ENCODE assay signal across 8 cellular contexts in the genomic region with DNA sequence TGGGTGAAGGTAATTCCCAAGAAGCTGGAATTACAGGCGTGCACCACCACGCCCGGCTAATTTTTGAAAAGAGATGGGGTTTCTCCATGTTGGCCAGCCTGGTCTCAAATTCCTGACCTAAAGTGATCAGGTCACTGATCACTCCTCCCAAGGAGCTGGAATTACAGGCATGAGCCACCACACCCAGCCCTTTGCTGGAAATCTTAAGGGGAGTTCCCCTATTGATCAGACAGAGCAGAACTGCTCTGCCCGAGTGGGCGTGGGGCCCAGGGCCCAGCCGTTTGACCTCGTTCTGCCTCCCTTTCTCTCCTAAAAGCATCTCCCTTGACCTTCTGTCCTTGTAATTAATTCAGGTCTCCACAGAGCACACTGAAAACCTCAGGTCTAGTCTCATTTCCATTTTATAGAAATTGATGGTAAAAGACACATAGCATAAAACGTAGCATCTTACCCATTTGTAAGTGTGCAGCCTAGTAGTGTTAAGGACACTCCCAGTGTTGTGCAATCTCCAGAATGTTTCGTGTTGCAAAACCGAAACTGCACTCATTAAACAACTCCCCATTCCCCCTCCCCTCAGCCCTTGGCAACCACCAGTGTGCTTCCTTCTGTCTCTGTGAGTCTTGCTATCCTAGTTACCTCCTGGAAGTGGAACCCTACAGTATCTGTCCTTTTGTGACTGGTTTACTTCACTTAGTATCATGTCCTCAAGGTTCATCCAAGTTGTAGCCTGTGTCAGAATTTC.
A peak's percentile ranks its signal among the peaks of the same experiment; 100 is the strongest.
DNase-seq lines count a peak whose midpoint lies in the region; ATAC-seq lines count a peak whose summit lies in the region.

No MANE protein-coding gene starts in this region.

- H3K4me1 Mint-ChIP-seq in immature natural killer cell: peaks cover 72 to 79% of the 10 kb centered on the region in 2 donors

- H3K27me3 Mint-ChIP-seq in immature natural killer cell (ENCODE audit: low read depth in 3 of 3): no peaks in the 10 kb centered on the region

- H3K36me3 Mint-ChIP-seq in immature natural killer cell: no peaks in the 10 kb centered on the region

- peak overlapping the region; percentile 76 to 90 (median 85) for H3K4me3 Mint-ChIP-seq in immature natural killer cell

- no peaks in the 10 kb centered on the region for H3K9me3 Mint-ChIP-seq in immature natural killer cell

- DNase-seq in COR-L47 (lab: John Stamatoyannopoulos, UW): peak; percentile 34
- DNase-seq in NCI-H510A treated with DMSO at 0.1 percent for 48 hours (lab: John Stamatoyannopoulos, UW): peak; percentile 86
- peak; percentile 22 for DNase-seq in amniotic stem cell (lab: John Stamatoyannopoulos, UW)
- peak; percentile 59 to 63 (median 63) for DNase-seq in immature natural killer cell
- peak; percentile 35 for DNase-seq in stimulated activated CD4-positive, alpha-beta T cell treated with anti-CD3 and anti-CD28 coated beads, Interleukin-4, amount 100 ng/mL, for 24 hours
- DNase-seq in HuH-7.5 (ENCODE audit: low spot score): no peak

- H3K27ac Mint-ChIP-seq in immature natural killer cell: peak overlapping the region; percentile 78 to 98 (median 93)

- peak; percentile 47 for ATAC-seq in HG02642 (IDR thresholded peaks at IDR 0.05; ENCODE audit: poor library complexity, unreplicated experiment)
- ATAC-seq in HG03442 (IDR thresholded peaks at IDR 0.05; ENCODE audit: unreplicated experiment): no peak
